15 cellular contexts compared by ENCODE assay signal in genomic region chr4:188387134-188387791, GRCh38.
DNase-seq lines count a peak whose midpoint lies in the region; ATAC-seq, FAIRE-seq and TF ChIP-seq lines count a peak whose summit lies in the region.
"Had no signal": no experiment of that assay in that cellular context is flagged by ENCODE, and none has a peak within 500 bp of the region (broad histone marks: within the 10 kb centered on the region; RNA-seq: fewer than 3 reads in every experiment).

No MANE protein-coding gene starts in this region.

- H3K4me3 Mint-ChIP-seq in progenitor cell of endocrine pancreas (ENCODE audit: low read depth), result no peak overlapping the region
- H3K4me3 Mint-ChIP-seq in activated T-helper 17 cell treated with anti-CD3 and anti-CD28 coated beads, Interleukin-2, amount 50 U/mL, for 72 hours, result no peak overlapping the region
- H3K4me3 Mint-ChIP-seq: CD8-positive, alpha-beta T cell had no signal

- no peaks in the 10 kb centered on the region for H3K27me3 Mint-ChIP-seq in progenitor cell of endocrine pancreas
- no peaks in the 10 kb centered on the region for H3K27me3 Mint-ChIP-seq in activated T-helper 17 cell treated with anti-CD3 and anti-CD28 coated beads, Interleukin-2, amount 50 U/mL, for 72 hours

- no peak for ATAC-seq in activated T-helper 17 cell treated with anti-CD3 and anti-CD28 coated beads, Interleukin-2, amount 50 U/mL, for 72 hours (replicated peaks)
- ATAC-seq: CD8-positive, alpha-beta T cell had no signal

- TF ChIP-seq CTCF in astrocyte of the cerebellum (IDR thresholded peaks at IDR 0.05; ENCODE audit: low read depth, low read length, missing control alignments) (no peak), progenitor cell of endocrine pancreas (IDR thresholded peaks at IDR 0.05; ENCODE audit: unreplicated experiment) (no peak), left ventricle myocardium inferior (IDR thresholded peaks at IDR 0.05; ENCODE audit: borderline replicate concordance) (no peak), tibial artery (IDR thresholded peaks at IDR 0.05) (no peak)

- no peaks in the 10 kb centered on the region for H3K4me1 ChIP-seq in left ventricle myocardium inferior
- peaks cover 0 to 8% (median 3%) of the 10 kb centered on the region in 4 donors for H3K4me1 ChIP-seq in tibial artery
- H3K4me1 ChIP-seq: sigmoid colon had no signal

- intact Hi-C loops in left ventricle myocardium inferior (cut with micrococcal nuclease) (no loop called here), tibial artery (cut with DNase I; ENCODE audit: low total_unique reads) (no loop called here)

- H3K36me3 Mint-ChIP-seq in progenitor cell of endocrine pancreas (ENCODE audit: insufficient read depth), result peaks cover 4% of the 10 kb centered on the region
- H3K36me3 Mint-ChIP-seq in activated T-helper 17 cell treated with anti-CD3 and anti-CD28 coated beads, Interleukin-2, amount 50 U/mL, for 72 hours (ENCODE audit: low read depth), result no peaks in the 10 kb centered on the region
- H3K36me3 Mint-ChIP-seq: CD8-positive, alpha-beta T cell had no signal

- H3K36me3 ChIP-seq in left ventricle myocardium inferior (no peaks in the 10 kb centered on the region), tibial artery (no peaks in the 10 kb centered on the region)
- H3K36me3 ChIP-seq: sigmoid colon had no signal

- peak; percentile 74 for FAIRE-seq in frontal cortex (lab: Jason Lieb, UNC)

- peaks cover 27% of the 10 kb centered on the region for H3K9me3 ChIP-seq in left ventricle myocardium inferior (replicated peaks)
- H3K9me3 ChIP-seq in tibial artery, result peaks cover 0 to 5% (median 0%) of the 10 kb centered on the region in 3 donors
- H3K9me3 ChIP-seq: sigmoid colon had no signal

- H3K27ac Mint-ChIP-seq in progenitor cell of endocrine pancreas, result peak overlapping the region; percentile 31
- H3K27ac Mint-ChIP-seq in activated T-helper 17 cell treated with anti-CD3 and anti-CD28 coated beads, Interleukin-2, amount 50 U/mL, for 72 hours, result no peak overlapping the region
- H3K27ac Mint-ChIP-seq: CD8-positive, alpha-beta T cell had no signal

- H3K27ac ChIP-seq in left ventricle myocardium inferior (replicated peaks), result no peak overlapping the region
- no peak overlapping the region for H3K27ac ChIP-seq in tibial artery
- H3K27ac ChIP-seq: sigmoid colon had no signal

- H3K4me3 ChIP-seq in astrocyte of the cerebellum (ENCODE audit: low read depth, low read length) (no peak overlapping the region), left ventricle myocardium inferior (no peak overlapping the region), tibial artery (no peak overlapping the region)
- H3K4me3 ChIP-seq: sigmoid colon had no signal

- H3K27me3 ChIP-seq in left ventricle myocardium inferior (ENCODE audit: low read depth) (peaks cover 3% of the 10 kb centered on the region), tibial artery (no peaks in the 10 kb centered on the region)
- H3K27me3 ChIP-seq: sigmoid colon had no signal

- peak; percentile 10 for DNase-seq in HCEC 1CT
- peak; percentile 37 for DNase-seq in astrocyte of the cerebellum (ENCODE audit: low read depth)
- DNase-seq in frontal cortex (ENCODE audit: low spot score in 2 of 2), result no peak
- DNase-seq in progenitor cell of endocrine pancreas (ENCODE audit: low spot score, unreplicated experiment), result no peak
- no peak for DNase-seq in NCI-H187 (lab: John Stamatoyannopoulos, UW)
- no peak for DNase-seq in left ventricle myocardium inferior
- no peak for DNase-seq in tibial artery
- DNase-seq: activated CD4-positive, alpha-beta T cell treated with anti-CD3 and anti-CD28 coated beads for 4 hours; caudate nucleus; CD8-positive, alpha-beta T cell; erythroblast; NCI-H2107; sigmoid colon; SW 1271 had no signal

- H3K9me3 Mint-ChIP-seq in progenitor cell of endocrine pancreas (ENCODE audit: low read depth), result peaks cover 23% of the 10 kb centered on the region
- peaks cover 28% of the 10 kb centered on the region for H3K9me3 Mint-ChIP-seq in activated T-helper 17 cell treated with anti-CD3 and anti-CD28 coated beads, Interleukin-2, amount 50 U/mL, for 72 hours

- H3K4me1 Mint-ChIP-seq in progenitor cell of endocrine pancreas (ENCODE audit: low read depth), result peaks cover 6% of the 10 kb centered on the region
- no peaks in the 10 kb centered on the region for H3K4me1 Mint-ChIP-seq in activated T-helper 17 cell treated with anti-CD3 and anti-CD28 coated beads, Interleukin-2, amount 50 U/mL, for 72 hours

- in situ Hi-C loops in astrocyte of the cerebellum (cut with HindIII; ENCODE audit: low sequenced_read_pairs), result no loop called here

Comparison
In these comparisons a context has a peak if more than half of its experiments do, and no peak if none do; other contexts are left out.
1. DNase-seq: peak in HCEC 1CT (single experiment) and astrocyte of the cerebellum (single experiment); none in frontal cortex (0 of 2), progenitor cell of endocrine pancreas (single experiment), NCI-H187 (0 of 2), left ventricle myocardium inferior (single experiment) and tibial artery (0 of 2).